1 cellular context compared by ENCODE assay signal in genomic region chr6:29730575-29731126, GRCh38.
TF ChIP-seq lines count a peak whose summit lies in the region.

No MANE protein-coding gene starts in this region.

TF ChIP-seq in GM12878, 131 proteins besides CTCF, POLR2A, EP300 and RAD21:
- no peak for TF ChIP-seq YBX1 (IDR thresholded peaks at IDR 0.05)
- TF ChIP-seq BCL11A (IDR thresholded peaks at IDR 0.05; ENCODE audit: low read depth, low read length) = no peak
- no peak for TF ChIP-seq MLLT1 (IDR thresholded peaks at IDR 0.05)
- TF ChIP-seq BCL3 (IDR thresholded peaks at IDR 0.05; ENCODE audit: borderline replicate concordance, insufficient read depth, low read depth, low read length, poor library complexity, severe bottlenecking) = peak; percentile 5
- no peak for TF ChIP-seq MEF2B (IDR thresholded peaks at IDR 0.05; ENCODE audit: partially characterized antibody, poor library complexity, severe bottlenecking)
- TF ChIP-seq ZNF274 (IDR thresholded peaks at IDR 0.05; ENCODE audit: insufficient read depth, insufficient read length) = no peak
- TF ChIP-seq USF2 (IDR thresholded peaks at IDR 0.05; ENCODE audit: borderline replicate concordance, low read depth, low read length) = no peak
- no peak for TF ChIP-seq EGR1 (IDR thresholded peaks at IDR 0.05; ENCODE audit: borderline replicate concordance in 1 of 2, low read depth in 2 of 2, low read length in 2 of 2)
- no peak for TF ChIP-seq TARDBP (IDR thresholded peaks at IDR 0.05; ENCODE audit: borderline replicate concordance)
- TF ChIP-seq POLR2AphosphoS5 (IDR thresholded peaks at IDR 0.05; ENCODE audit: low read length) = peak; percentile 51; the same call in 1 of the 2 replicates
- TF ChIP-seq NR2C1 (IDR thresholded peaks at IDR 0.05) = no peak
- TF ChIP-seq HSF1 (IDR thresholded peaks at IDR 0.05; ENCODE audit: low read depth, low read length) = no peak
- TF ChIP-seq NR2C2 (IDR thresholded peaks at IDR 0.05; ENCODE audit: borderline replicate concordance, control insufficient read depth, insufficient read length, low read depth) = no peak
